ENCODE assay signal across 1 cellular context in genomic region chr17:50682938-50683337, GRCh38.
TF ChIP-seq lines count a peak whose summit lies in the region.

No MANE protein-coding gene starts in this region.

TF ChIP-seq in HepG2, 621 proteins besides CTCF, POLR2A, EP300 and RAD21 (continued from another document and continues in another):
- no peak for TF ChIP-seq KIAA2018 (CRISPR knock-in tag; IDR thresholded peaks at IDR 0.05; ENCODE audit: borderline replicate concordance)
- 0 out of 2 replicates have a peak, but pooled peaks have one; percentile 14 for TF ChIP-seq ZNF331 (CRISPR knock-in tag; IDR thresholded peaks at IDR 0.05)
- TF ChIP-seq TAF1 (CRISPR knock-in tag; IDR thresholded peaks at IDR 0.05) = no peak
- TF ChIP-seq GPN1 (CRISPR knock-in tag; IDR thresholded peaks at IDR 0.05; ENCODE audit: borderline replicate concordance) = no peak
- TF ChIP-seq ZNF772 (CRISPR knock-in tag; IDR thresholded peaks at IDR 0.05) = no peak
- TF ChIP-seq KDM2A (CRISPR knock-in tag; IDR thresholded peaks at IDR 0.05; ENCODE audit: borderline replicate concordance, low read depth) = 0 out of 2 replicates have a peak, but pooled peaks have one; percentile 17
- no peak for TF ChIP-seq ZBTB8A (CRISPR knock-in tag; IDR thresholded peaks at IDR 0.05; ENCODE audit: borderline replicate concordance, low read depth)
- peak; percentile 23; the same call in 1 of the 2 replicates for TF ChIP-seq ZNF430 (CRISPR knock-in tag; IDR thresholded peaks at IDR 0.05)
- no peak for TF ChIP-seq ZBTB10 (CRISPR knock-in tag; IDR thresholded peaks at IDR 0.05; ENCODE audit: borderline replicate concordance)
- TF ChIP-seq CHD4 (IDR thresholded peaks at IDR 0.05; ENCODE audit: borderline replicate concordance, low read length) = peak; percentile 60; the same call in 1 of the 2 replicates
- no peak for TF ChIP-seq E2F1 (CRISPR knock-in tag; IDR thresholded peaks at IDR 0.05)
- TF ChIP-seq KDM1A (CRISPR knock-in tag; IDR thresholded peaks at IDR 0.05) = 0 out of 2 replicates have a peak, but pooled peaks have one; percentile 56
- 0 out of 2 replicates have a peak, but pooled peaks have one; percentile 40 for TF ChIP-seq ATF3 (CRISPR knock-in tag; IDR thresholded peaks at IDR 0.05)
- no peak for TF ChIP-seq BRCA1 (CRISPR knock-in tag; IDR thresholded peaks at IDR 0.05)
- TF ChIP-seq ZNF3 (CRISPR knock-in tag; IDR thresholded peaks at IDR 0.05) = peak; percentile 82
- no peak for TF ChIP-seq U2AF2 (IDR thresholded peaks at IDR 0.05; ENCODE audit: low read depth, low read length)
- TF ChIP-seq ISX (CRISPR knock-in tag; conservative IDR thresholded peaks at IDR 0.05) = no peak
- TF ChIP-seq ZBTB20 (CRISPR knock-in tag; IDR thresholded peaks at IDR 0.05; ENCODE audit: borderline replicate concordance, low read depth) = no peak
- no peak for TF ChIP-seq STAT6 (CRISPR knock-in tag; IDR thresholded peaks at IDR 0.05; ENCODE audit: borderline replicate concordance)
- no peak for TF ChIP-seq TRIM22 (IDR thresholded peaks at IDR 0.05)
- TF ChIP-seq ZNF703 (CRISPR knock-in tag; IDR thresholded peaks at IDR 0.05; ENCODE audit: borderline replicate concordance) = no peak
- no peak for TF ChIP-seq CBX1 (IDR thresholded peaks at IDR 0.05; ENCODE audit: low read depth)
- TF ChIP-seq HDAC2 (CRISPR knock-in tag; IDR thresholded peaks at IDR 0.05) = no peak
- no peak for TF ChIP-seq GPBP1L1 (CRISPR knock-in tag; IDR thresholded peaks at IDR 0.05)
- TF ChIP-seq TEAD3 (CRISPR knock-in tag; optimal IDR thresholded peaks at IDR 0.05; ENCODE audit: borderline replicate concordance) = peak; percentile 86
- TF ChIP-seq ZSCAN9 (CRISPR knock-in tag; IDR thresholded peaks at IDR 0.05; ENCODE audit: borderline replicate concordance) = no peak
- TF ChIP-seq ZNF713 (CRISPR knock-in tag; IDR thresholded peaks at IDR 0.05) = no peak
- TF ChIP-seq ZMYM3 (CRISPR knock-in tag; IDR thresholded peaks at IDR 0.05) = peak; percentile 77
- no peak for TF ChIP-seq HOXA5 (CRISPR knock-in tag; IDR thresholded peaks at IDR 0.05)
- 0 out of 2 replicates have a peak, but pooled peaks have one; percentile 51 for TF ChIP-seq ARID2 (CRISPR knock-in tag; IDR thresholded peaks at IDR 0.05; ENCODE audit: borderline replicate concordance)
- TF ChIP-seq CBFB (CRISPR knock-in tag; IDR thresholded peaks at IDR 0.05) = no peak
- TF ChIP-seq GATAD2A (CRISPR knock-in tag; IDR thresholded peaks at IDR 0.05) = 0 out of 2 replicates have a peak, but pooled peaks have one; percentile 35
- peak; percentile 99 for TF ChIP-seq ZNF770 (CRISPR knock-in tag; IDR thresholded peaks at IDR 0.05)
- TF ChIP-seq ZNF747 (CRISPR knock-in tag; IDR thresholded peaks at IDR 0.05; ENCODE audit: borderline replicate concordance) = no peak
- TF ChIP-seq ZNF678 (CRISPR knock-in tag; IDR thresholded peaks at IDR 0.05) = no peak
- TF ChIP-seq KLF6 (CRISPR knock-in tag; IDR thresholded peaks at IDR 0.05) = no peak
- no peak for TF ChIP-seq BRD4 (CRISPR knock-in tag; IDR thresholded peaks at IDR 0.05)
- TF ChIP-seq KLF13 (CRISPR knock-in tag; IDR thresholded peaks at IDR 0.05) = no peak
- no peak for TF ChIP-seq ZNF510 (CRISPR knock-in tag; IDR thresholded peaks at IDR 0.05; ENCODE audit: low read depth)
- 0 out of 2 replicates have a peak, but pooled peaks have one; percentile 37 for TF ChIP-seq ZNF788 (CRISPR knock-in tag; IDR thresholded peaks at IDR 0.05; ENCODE audit: borderline replicate concordance)
- no peak for TF ChIP-seq IRF1 (CRISPR knock-in tag; IDR thresholded peaks at IDR 0.05; ENCODE audit: low read depth)
- TF ChIP-seq ZNF33A (CRISPR knock-in tag; IDR thresholded peaks at IDR 0.05; ENCODE audit: borderline replicate concordance) = no peak
